ENCODE assay signal across 17 cellular contexts in genomic region chr5:112549127-112549526, GRCh38.
DNase-seq lines count a peak whose midpoint lies in the region; ATAC-seq, FAIRE-seq and TF ChIP-seq lines count a peak whose summit lies in the region.
"Had no signal": no experiment of that assay in that cellular context is flagged by ENCODE, and none has a peak within 500 bp of the region (broad histone marks: within the 10 kb centered on the region; RNA-seq: fewer than 3 reads in every experiment).

No MANE protein-coding gene starts in this region.

- CTCF ChIA-PET in activated naive CD4-positive, alpha-beta T cell treated with anti-CD3 and anti-CD28 coated beads, Interleukin-2, amount 10 ng/mL, durations not matched to agents 7 days and 5 days (lab: Charles Lee) = interaction anchor here (0.7 to 6.8 kb wide), 2 partner anchors 208 to 1913 kb away, joined by 4 to 65 read pairs; no protein-coding TSS in a partner anchor

- H3K27ac Mint-ChIP-seq in activated naive CD4-positive, alpha-beta T cell treated with anti-CD3 and anti-CD28 coated beads, Interleukin-2, amount 10 ng/mL, durations not matched to agents 7 days and 5 days = no peak overlapping the region
- H3K27ac Mint-ChIP-seq: activated naive CD8-positive, alpha-beta T cell treated with anti-CD3 and anti-CD28 coated beads for 36 hours; activated T-helper 1 cell treated with anti-CD3 and anti-CD28 coated beads, Interleukin-12 subunit alpha, Interleukin-12 subunit beta, Interleukin-2, Interleukin-4 antibody, amounts not matched to agents 30 ng/mL and 10 ng/mL and 1 ng/mL, durations not matched to agents 14 hours and 24 hours and 36 hours had no signal

- no peak overlapping the region for H3K27ac ChIP-seq in tibial nerve
- H3K27ac ChIP-seq: GM23248 had no signal

- no peak overlapping the region for H3K4me2 ChIP-seq in Loucy (ENCODE audit: low read depth, low read length, poor library complexity, severe bottlenecking)

- no peak overlapping the region for H3K4me3 Mint-ChIP-seq in activated naive CD4-positive, alpha-beta T cell treated with anti-CD3 and anti-CD28 coated beads, Interleukin-2, amount 10 ng/mL, durations not matched to agents 7 days and 5 days
- H3K4me3 Mint-ChIP-seq: activated naive CD8-positive, alpha-beta T cell treated with anti-CD3 and anti-CD28 coated beads for 36 hours; activated T-helper 1 cell treated with anti-CD3 and anti-CD28 coated beads, Interleukin-12 subunit alpha, Interleukin-12 subunit beta, Interleukin-2, Interleukin-4 antibody, amounts not matched to agents 30 ng/mL and 10 ng/mL and 1 ng/mL, durations not matched to agents 14 hours and 24 hours and 36 hours; neural crest cell had no signal

- 77 to 78% methylated on average over 4 of the region's 4 CpGs for WGBS in tibial nerve, 2 donors

- H2AFZ ChIP-seq in Loucy (ENCODE audit: low read length) = 0 out of 2 replicates have a peak overlapping the region, but pooled peaks have one; percentile 55
- H2AFZ ChIP-seq: GM23248 had no signal

- no peaks in the 10 kb centered on the region for H3K9me2 ChIP-seq in Loucy (replicated peaks; ENCODE audit: low read depth, low read length)

- H3K36me3 ChIP-seq in Loucy (ENCODE audit: insufficient read depth, low read length) (no peaks in the 10 kb centered on the region), mucosa of descending colon (ENCODE audit: low read depth) (no peaks in the 10 kb centered on the region), tibial nerve (no peaks in the 10 kb centered on the region)
- H3K36me3 ChIP-seq: thoracic aorta had no signal

- no peaks in the 10 kb centered on the region for H3K79me2 ChIP-seq in Loucy (ENCODE audit: insufficient read depth, low read length)

- H3K4me3 ChIP-seq in Loucy (ENCODE audit: low read length, poor library complexity, severe bottlenecking) (no peak overlapping the region), mucosa of descending colon (no peak overlapping the region), tibial nerve (no peak overlapping the region)
- H3K4me3 ChIP-seq: GM23248, thoracic aorta had no signal

- H3K36me3 Mint-ChIP-seq in activated naive CD4-positive, alpha-beta T cell treated with anti-CD3 and anti-CD28 coated beads, Interleukin-2, amount 10 ng/mL, durations not matched to agents 7 days and 5 days = no peaks in the 10 kb centered on the region
- H3K36me3 Mint-ChIP-seq: activated naive CD8-positive, alpha-beta T cell treated with anti-CD3 and anti-CD28 coated beads for 36 hours had no signal

- TF ChIP-seq EP300 in tibial nerve (IDR thresholded peaks at IDR 0.05) = no peak

- H3K27me3 ChIP-seq in Loucy (ENCODE audit: insufficient read depth, low read length, poor library complexity, severe bottlenecking) (no peaks in the 10 kb centered on the region), tibial nerve (no peaks in the 10 kb centered on the region)

- DNase-seq in mucosa of descending colon = no peak
- no peak for DNase-seq in activated naive CD4-positive, alpha-beta T cell treated with anti-CD3 and anti-CD28 coated beads, Interleukin-2, amount 10 ng/mL, durations not matched to agents 7 days and 5 days
- DNase-seq in tibial nerve (ENCODE audit: low spot score in 2 of 2) = no peak
- no peak for DNase-seq in RCC 7860 (ENCODE audit: low spot score)
- no peak for DNase-seq in GM13976 (ENCODE audit: low spot score)
- DNase-seq: activated naive CD8-positive, alpha-beta T cell treated with anti-CD3 and anti-CD28 coated beads for 36 hours; GM23248; NCI-H1436; stimulated activated CD4-positive, alpha-beta T cell treated with anti-CD3 and anti-CD28 coated beads, Interleukin-4, amount 100 ng/mL, for 4 hours had no signal

- ATAC-seq in GM18861 (IDR thresholded peaks at IDR 0.05; ENCODE audit: unreplicated experiment) (peak; percentile 30), GM21515 (IDR thresholded peaks at IDR 0.05; ENCODE audit: unreplicated experiment) (peak; percentile 47), mucosa of descending colon (peak; percentile 40)
- ATAC-seq: left lobe of liver, Panc1 had no signal

- in situ Hi-C loops in GM13976 (cut with MboI; ENCODE audit: low sequenced_read_pairs, unreplicated experiment) = no loop called here

- H3K4me1 ChIP-seq in Loucy (ENCODE audit: insufficient read depth, low read length, poor library complexity, severe bottlenecking) (peaks cover 8% of the 10 kb centered on the region), mucosa of descending colon (ENCODE audit: low read depth) (no peaks in the 10 kb centered on the region), tibial nerve (peaks cover 0 to 3% (median 0%) of the 10 kb centered on the region in 4 donors)

- H4K20me1 ChIP-seq in Loucy (ENCODE audit: insufficient read depth, low read length, poor library complexity, severe bottlenecking) = no peaks in the 10 kb centered on the region

- no peaks in the 10 kb centered on the region for H3K4me1 Mint-ChIP-seq in activated naive CD4-positive, alpha-beta T cell treated with anti-CD3 and anti-CD28 coated beads, Interleukin-2, amount 10 ng/mL, durations not matched to agents 7 days and 5 days
- H3K4me1 Mint-ChIP-seq: activated naive CD8-positive, alpha-beta T cell treated with anti-CD3 and anti-CD28 coated beads for 36 hours had no signal

- no peak overlapping the region for H3K9ac ChIP-seq in Loucy (ENCODE audit: low read depth, low read length, poor library complexity, severe bottlenecking)
- H3K9ac ChIP-seq: GM23248 had no signal

- H3K27me3 Mint-ChIP-seq in activated naive CD4-positive, alpha-beta T cell treated with anti-CD3 and anti-CD28 coated beads, Interleukin-2, amount 10 ng/mL, durations not matched to agents 7 days and 5 days = peaks cover 13% of the 10 kb centered on the region
- H3K27me3 Mint-ChIP-seq: activated naive CD8-positive, alpha-beta T cell treated with anti-CD3 and anti-CD28 coated beads for 36 hours had no signal

- no peak for TF ChIP-seq POLR2A in tibial nerve (IDR thresholded peaks at IDR 0.05)

- TF ChIP-seq CTCF in Loucy (conservative IDR thresholded peaks at IDR 0.05; ENCODE audit: low read length) (no peak), mucosa of descending colon (IDR thresholded peaks at IDR 0.05) (no peak), tibial nerve (IDR thresholded peaks at IDR 0.05) (no peak), GM13976 (IDR thresholded peaks at IDR 0.05; ENCODE audit: borderline replicate concordance, control extremely low read depth, extremely low read depth, insufficient read depth, missing control alignments) (no peak)

- no peaks in the 10 kb centered on the region for H3F3A ChIP-seq in Loucy (ENCODE audit: low read depth)

- intact Hi-C loops in mucosa of descending colon (cut with DNase I, micrococcal nuclease) = no loop called here

- FAIRE-seq in RCC 7860 (lab: Jason Lieb, UNC) = no peak

- no peaks in the 10 kb centered on the region for H3K9me3 Mint-ChIP-seq in activated naive CD4-positive, alpha-beta T cell treated with anti-CD3 and anti-CD28 coated beads, Interleukin-2, amount 10 ng/mL, durations not matched to agents 7 days and 5 days
- H3K9me3 Mint-ChIP-seq: activated naive CD8-positive, alpha-beta T cell treated with anti-CD3 and anti-CD28 coated beads for 36 hours; activated T-helper 1 cell treated with anti-CD3 and anti-CD28 coated beads, Interleukin-12 subunit alpha, Interleukin-12 subunit beta, Interleukin-2, Interleukin-4 antibody, amounts not matched to agents 30 ng/mL and 10 ng/mL and 1 ng/mL, durations not matched to agents 14 hours and 24 hours and 36 hours; neural crest cell had no signal

- no peaks in the 10 kb centered on the region for H3K9me3 ChIP-seq in Loucy (ENCODE audit: insufficient read depth, low read depth, low read length)
- no peaks in the 10 kb centered on the region for H3K9me3 ChIP-seq in mucosa of descending colon
- no peaks in the 10 kb centered on the region for H3K9me3 ChIP-seq in tibial nerve
- H3K9me3 ChIP-seq: thoracic aorta had no signal
